ENCODE assay signal across 20 cellular contexts in genomic region chr13:42815686-42816085, GRCh38. TPM values are rescaled to one million over a fixed set of nuclear protein-coding genes. Genes with fewer than 3 reads are reported as not detected.
"Had no signal": no experiment of that assay in that cellular context is flagged by ENCODE, and none has a peak within 500 bp of the region (broad histone marks: within the 10 kb centered on the region; RNA-seq: fewer than 3 reads in every experiment).

No MANE protein-coding gene starts in this region.

- H3K9me3 ChIP-seq: neutrophil had no signal

- H3K27ac ChIP-seq: neutrophil, WERI-Rb-1 had no signal

- H3K27me3 Mint-ChIP-seq: dendritic cell treated with granulocyte-macrophage colony-stimulating factor and Interleukin-4, amounts not matched to agents 40 ng/mL and 50 ng/mL, for 4 days had no signal

- H3K27me3 ChIP-seq: neutrophil had no signal

- DNase-seq: activated CD4-positive, alpha-beta T cell treated with anti-CD3 and anti-CD28 coated beads, Interleukin-2, amount 50 U/mL, for 48 hours; activated effector memory CD4-positive, alpha-beta T cell treated with Interleukin-2 at 50 U/mL for 16 hours; activated naive CD4-positive, alpha-beta T cell treated with anti-CD3 and anti-CD28 coated beads, Interleukin-2, amount 50 U/mL, for 16 hours; activated T-cell treated with anti-CD3 and anti-CD28 coated beads, Interleukin-2, amount 50 U/mL, for 1 hour; cerebellar nuclear complex; effector memory CD4-positive, alpha-beta T cell; foreskin fibroblast; mesendoderm; natural killer cell; stimulated activated CD4-positive, alpha-beta T cell treated with anti-CD3 and anti-CD28 coated beads, Interleukin-12 subunit alpha, Interleukin-12 subunit beta, amount 100 ng/mL, for 4 hours; stimulated activated CD4-positive, alpha-beta T cell treated with anti-CD3 and anti-CD28 coated beads, Interleukin-2, amount 100 ng/mL, for 24 hours; WERI-Rb-1 had no signal

- H3K36me3 Mint-ChIP-seq: brain; natural killer cell; stimulated activated effector memory CD8-positive, alpha-beta T cell treated with anti-CD3 and anti-CD28 coated beads, Interleukin-12 subunit alpha, Interleukin-12 subunit beta, amount 100 ng/mL, for 72 hours had no signal

- H3K4me1 Mint-ChIP-seq: natural killer cell; stimulated activated effector memory CD8-positive, alpha-beta T cell treated with anti-CD3 and anti-CD28 coated beads, Interleukin-12 subunit alpha, Interleukin-12 subunit beta, amount 100 ng/mL, for 72 hours had no signal

- H3K36me3 ChIP-seq: neutrophil, WERI-Rb-1 had no signal

- H3K4me3 Mint-ChIP-seq: brain; dendritic cell treated with granulocyte-macrophage colony-stimulating factor and Interleukin-4, amounts not matched to agents 40 ng/mL and 50 ng/mL, for 4 days; natural killer cell; stimulated activated effector memory CD8-positive, alpha-beta T cell treated with anti-CD3 and anti-CD28 coated beads, Interleukin-12 subunit alpha, Interleukin-12 subunit beta, amount 100 ng/mL, for 72 hours; T-helper 1 cell treated with Interleukin-12 subunit alpha and Interleukin-12 subunit beta and Interleukin-4 antibody, amounts not matched to agents 30 μg/mL and 1 μg/mL, for 36 hours had no signal

- H3K27ac Mint-ChIP-seq: dendritic cell treated with granulocyte-macrophage colony-stimulating factor and Interleukin-4, amounts not matched to agents 40 ng/mL and 50 ng/mL, for 4 days; natural killer cell; stimulated activated effector memory CD8-positive, alpha-beta T cell treated with anti-CD3 and anti-CD28 coated beads, Interleukin-12 subunit alpha, Interleukin-12 subunit beta, amount 100 ng/mL, for 72 hours; T-helper 1 cell treated with Interleukin-12 subunit alpha and Interleukin-12 subunit beta and Interleukin-4 antibody, amounts not matched to agents 30 μg/mL and 1 μg/mL, for 36 hours had no signal

RNA-seq across cellular contexts. Expression of gene FAM216B, which starts 34.3 kb away (rescaled TPM):
- total RNA-seq: liver, natural killer cell, renal cortical epithelial cell, ureter had no signal
- polyA plus RNA-seq: liver had no signal
